In the genomic region with DNA sequence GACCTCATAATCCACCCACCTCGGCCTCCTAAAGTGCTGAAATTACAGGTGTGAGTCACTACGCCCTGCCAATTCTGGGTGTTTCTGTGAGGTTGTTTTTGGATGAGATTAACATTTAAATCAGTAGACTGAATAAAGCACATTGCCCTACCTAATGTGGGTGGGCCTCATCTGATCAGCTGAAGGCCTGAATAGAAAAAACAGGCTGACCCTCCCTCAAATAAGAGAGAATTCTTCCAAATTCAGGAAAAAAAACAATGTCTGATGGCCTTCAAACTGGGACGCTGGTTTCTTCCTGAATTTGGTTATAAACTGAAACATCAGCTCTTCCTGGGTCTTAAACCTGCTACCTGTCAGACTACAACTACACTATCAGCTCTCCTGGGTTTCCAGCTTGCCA, we compare ENCODE assay signal across 37 cellular contexts. TPM values are rescaled to one million over a fixed set of nuclear protein-coding genes. Genes with fewer than 3 reads are reported as not detected.
"Had no signal": no experiment of that assay in that cellular context is flagged by ENCODE, and none has a peak within 500 bp of the region (broad histone marks: within the 10 kb centered on the region; RNA-seq: fewer than 3 reads in every experiment).

No MANE protein-coding gene starts in this region.

- H3K4me3 ChIP-seq: MG63 had no signal

- H3K27me3 ChIP-seq: MG63 had no signal

- H3K9me3 ChIP-seq: MG63 had no signal

- DNase-seq: Karpas-422, Kasumi-1, MG63, MM.1S, MV-4-11, NCI-H1048, NCI-H1092, NCI-H1092 treated with DMSO at 0.1 percent for 48 hours, NCI-H1105, NCI-H1105 treated with DMSO at 0.1 percent for 48 hours, NCI-H1417, NCI-H1417 treated with DMSO at 0.1 percent for 48 hours, NCI-H1436, NCI-H1436 treated with DMSO at 0.1 percent for 48 hours, NCI-H146, NCI-H1694, NCI-H1694 treated with DMSO at 0.1 percent for 48 hours, NCI-H187, NCI-H187 treated with DMSO at 0.1 percent for 48 hours, NCI-H1930, NCI-H2029, NCI-H2029 treated with DMSO at 0.1 percent for 48 hours, NCI-H2081, NCI-H2081 treated with DMSO at 0.1 percent for 48 hours, NCI-H2107, NCI-H2171, NCI-H2171 treated with DMSO at 0.1 percent for 48 hours, NCI-H2227 treated with DMSO at 0.1 percent for 48 hours, NCI-H226, NCI-H345, NCI-H446, NCI-H446 treated with DMSO at 0.1 percent for 48 hours, NCI-H510A, NCI-H510A treated with DMSO at 0.1 percent for 48 hours had no signal

RNA-seq across cellular contexts. Expression of a gene that starts 51.0 kb away (rescaled TPM):
- total RNA-seq: LHCN-M2, MCF 10A, NCI-H460 had no signal
